Comparison of ENCODE assay signal across 8 cellular contexts in genomic region chr20:37527638-37528441, GRCh38. TPM values are rescaled to one million over a fixed set of nuclear protein-coding genes. Genes with fewer than 3 reads are reported as not detected.
DNase-seq lines count a peak whose midpoint lies in the region; ATAC-seq and TF ChIP-seq lines count a peak whose summit lies in the region.

Gene BLCAP, minus strand, starts transcription at chr20:37527876. Its CDS starts 8,702 bp downstream, at chr20:37519174.

- peak within 1 kb of the TSS; percentile 90 for H3K4me3 ChIP-seq in coronary artery

- peak within 1 kb of the TSS; percentile 76 to 93 for H3K27ac ChIP-seq in coronary artery

- no peak for TF ChIP-seq CTCF in coronary artery (IDR thresholded peaks at IDR 0.05)

- ATAC-seq in HG03520 (IDR thresholded peaks at IDR 0.05; ENCODE audit: unreplicated experiment) (peak; percentile 49), left lobe of liver (peak; percentile 89)

- DNase-seq in Ammon's horn (ENCODE audit: low spot score) (peak; percentile 91), GM19240 (ENCODE audit: insufficient read length, low spot score) (peak; percentile 96), NCI-H69 (lab: John Stamatoyannopoulos, UW) (peak; percentile 88), coronary artery (ENCODE audit: low spot score) (peak; percentile 93), left lobe of liver (ENCODE audit: low spot score) (peak; percentile 96)
- DNase-seq in activated CD4-positive, alpha-beta T cell treated with anti-CD3 and anti-CD28 coated beads, Interleukin-2, amount 50 U/mL, for 1 hour = peak; percentile 94
- DNase-seq in stimulated activated CD4-positive, alpha-beta T cell treated with anti-CD3 and anti-CD28 coated beads, Interleukin-2, amount 100 ng/mL, for 24 hours = peak; percentile 91 to 95

RNA-seq across cellular contexts. Expression of gene BLCAP, which starts in this region (rescaled TPM):
- total RNA-seq in left lobe of liver = 70.4 TPM

Comparison
In these comparisons a context has a peak if more than half of its experiments do, and no peak if none do; other contexts are left out.
1. Peak in every context shown above with its lines: DNase-seq, ATAC-seq, H3K4me3 ChIP-seq and H3K27ac ChIP-seq.